ENCODE assay signal across 18 cellular contexts in genomic region chr9:8408575-8409190, GRCh38.
DNase-seq lines count a peak whose midpoint lies in the region; ATAC-seq and TF ChIP-seq lines count a peak whose summit lies in the region.
"Had no signal": no experiment of that assay in that cellular context is flagged by ENCODE, and none has a peak within 500 bp of the region (broad histone marks: within the 10 kb centered on the region; RNA-seq: fewer than 3 reads in every experiment).

No MANE protein-coding gene starts in this region.

- H3K36me3 ChIP-seq in HUES48 (ENCODE audit: control insufficient read depth, insufficient read depth, low read length) (no peaks in the 10 kb centered on the region), iPS-20b (ENCODE audit: insufficient read depth, low read depth, low read length) (no peaks in the 10 kb centered on the region)
- H3K36me3 ChIP-seq: BLaER1 had no signal

- H3K27me3 ChIP-seq in HUES48 (ENCODE audit: control insufficient read depth, insufficient read depth, low read length) (no peaks in the 10 kb centered on the region), iPS-20b (ENCODE audit: insufficient read depth, low read length) (no peaks in the 10 kb centered on the region)
- H3K27me3 ChIP-seq: BLaER1 had no signal

- no peak overlapping the region for H3K27ac Mint-ChIP-seq in activated T-helper 2 cell treated with anti-CD3 and anti-CD28 coated beads, Interferon-gamma antibody, Interleukin-2, Interleukin-4, amounts not matched to agents 10 μg/mL and 5 μg/mL and 100 μg/mL, durations not matched to agents 14 hours and 24 hours and 36 hours
- H3K27ac Mint-ChIP-seq: CD14-positive monocyte; CD4-positive, alpha-beta memory T cell had no signal

- DNase-seq in ELF-1 (ENCODE audit: low read depth, low spot score) (peak; percentile 6), astrocyte of the hippocampus (ENCODE audit: low read depth, low spot score) (peak; percentile 34), midbrain (lab: John Stamatoyannopoulos, UW) (no peak), lower leg skin (ENCODE audit: low spot score in 2 of 2) (no peak)
- no peak for DNase-seq in activated T-helper 2 cell treated with anti-CD3 and anti-CD28 coated beads, Interferon-gamma antibody, Interleukin-2, Interleukin-4, amounts not matched to agents 10 μg/mL and 5 μg/mL and 100 μg/mL, durations not matched to agents 14 hours and 24 hours and 36 hours (ENCODE audit: low spot score)
- DNase-seq: 8988T; CD4-positive, alpha-beta memory T cell; DMS153; DMS79; GM23248; IMR-90 had no signal

- no peak for TF ChIP-seq POLR2A in lower leg skin (IDR thresholded peaks at IDR 0.05)

- 80 to 86% methylated on average over 9 of the region's 9 CpGs for WGBS in lower leg skin, 2 donors

- H3K4me3 ChIP-seq in HUES48 (ENCODE audit: low read depth, low read length) = peak overlapping the region; percentile 31; the same call in 1 of the 2 replicates
- peak overlapping the region; percentile 15 for H3K4me3 ChIP-seq in iPS-20b (ENCODE audit: low read length)
- H3K4me3 ChIP-seq in lower leg skin (ENCODE audit: low read depth, poor library complexity, severe bottlenecking) = no peak overlapping the region
- H3K4me3 ChIP-seq: BLaER1, GM12878, GM23248, K562 had no signal

- H3K27me3 Mint-ChIP-seq in activated T-helper 2 cell treated with anti-CD3 and anti-CD28 coated beads, Interferon-gamma antibody, Interleukin-2, Interleukin-4, amounts not matched to agents 10 μg/mL and 5 μg/mL and 100 μg/mL, durations not matched to agents 14 hours and 24 hours and 36 hours (ENCODE audit: low read depth) = no peaks in the 10 kb centered on the region
- H3K27me3 Mint-ChIP-seq: CD4-positive, alpha-beta memory T cell had no signal

- ATAC-seq in GM21423 (IDR thresholded peaks at IDR 0.05; ENCODE audit: unreplicated experiment) = no peak
- ATAC-seq: GM12878, K562 had no signal

- no peak for TF ChIP-seq CTCF in lower leg skin (IDR thresholded peaks at IDR 0.05)

- intact Hi-C loops in activated T-helper 2 cell treated with anti-CD3 and anti-CD28 coated beads, Interferon-gamma antibody, Interleukin-2, Interleukin-4, amounts not matched to agents 10 μg/mL and 5 μg/mL and 100 μg/mL, durations not matched to agents 14 hours and 24 hours and 36 hours (cut with micrococcal nuclease) = loop anchor here (2.0 kb wide), 1 partner anchor 20 kb away; no protein-coding TSS in a partner anchor
- intact Hi-C loops in lower leg skin (cut with DNase I; ENCODE audit: low total_unique reads) = no loop called here

- H3K9me3 ChIP-seq in HUES48 (ENCODE audit: control insufficient read depth, insufficient read depth, low read length) (no peaks in the 10 kb centered on the region), iPS-20b (ENCODE audit: insufficient read depth, low read depth, low read length) (no peaks in the 10 kb centered on the region)
- H3K9me3 ChIP-seq: BLaER1 had no signal

- no peak overlapping the region for H3K4me3 Mint-ChIP-seq in activated T-helper 2 cell treated with anti-CD3 and anti-CD28 coated beads, Interferon-gamma antibody, Interleukin-2, Interleukin-4, amounts not matched to agents 10 μg/mL and 5 μg/mL and 100 μg/mL, durations not matched to agents 14 hours and 24 hours and 36 hours (ENCODE audit: low read depth)
- H3K4me3 Mint-ChIP-seq: CD14-positive monocyte; CD4-positive, alpha-beta memory T cell had no signal

- peak overlapping the region; percentile 59 for H3K27ac ChIP-seq in HUES48 (ENCODE audit: low read depth, low read length)
- no peak overlapping the region for H3K27ac ChIP-seq in iPS-20b (ENCODE audit: low read length)
- H3K27ac ChIP-seq: BLaER1, GM23248 had no signal

- H3K9ac ChIP-seq in HUES48 (ENCODE audit: low read depth, low read length) = no peak overlapping the region
- H3K9ac ChIP-seq in iPS-20b (ENCODE audit: low read depth, low read length) = no peak overlapping the region
- H3K9ac ChIP-seq: BLaER1, GM23248 had no signal

- H3K4me1 ChIP-seq in HUES48 (ENCODE audit: control insufficient read depth, insufficient read depth, low read length) (peaks cover 30% of the 10 kb centered on the region), iPS-20b (ENCODE audit: insufficient read depth, low read length) (peaks cover 26% of the 10 kb centered on the region)

- H3K4me1 Mint-ChIP-seq in activated T-helper 2 cell treated with anti-CD3 and anti-CD28 coated beads, Interferon-gamma antibody, Interleukin-2, Interleukin-4, amounts not matched to agents 10 μg/mL and 5 μg/mL and 100 μg/mL, durations not matched to agents 14 hours and 24 hours and 36 hours (ENCODE audit: low read depth) = peaks cover 17% of the 10 kb centered on the region
- H3K4me1 Mint-ChIP-seq: CD14-positive monocyte had no signal

- no peaks in the 10 kb centered on the region for H3K9me3 Mint-ChIP-seq in activated T-helper 2 cell treated with anti-CD3 and anti-CD28 coated beads, Interferon-gamma antibody, Interleukin-2, Interleukin-4, amounts not matched to agents 10 μg/mL and 5 μg/mL and 100 μg/mL, durations not matched to agents 14 hours and 24 hours and 36 hours
- H3K9me3 Mint-ChIP-seq: CD14-positive monocyte; CD4-positive, alpha-beta memory T cell had no signal

- no peaks in the 10 kb centered on the region for H3K36me3 Mint-ChIP-seq in activated T-helper 2 cell treated with anti-CD3 and anti-CD28 coated beads, Interferon-gamma antibody, Interleukin-2, Interleukin-4, amounts not matched to agents 10 μg/mL and 5 μg/mL and 100 μg/mL, durations not matched to agents 14 hours and 24 hours and 36 hours (ENCODE audit: low read depth)
- H3K36me3 Mint-ChIP-seq: CD14-positive monocyte; CD4-positive, alpha-beta memory T cell had no signal

Comparison
In these comparisons a context has a peak if more than half of its experiments do, and no peak if none do; other contexts are left out.
1. DNase-seq: peak in ELF-1 (single experiment) and astrocyte of the hippocampus (single experiment); none in midbrain (single experiment), activated T-helper 2 cell treated with anti-CD3 and anti-CD28 coated beads, Interferon-gamma antibody, Interleukin-2, Interleukin-4, amounts not matched to agents 10 μg/mL and 5 μg/mL and 100 μg/mL, durations not matched to agents 14 hours and 24 hours and 36 hours (single experiment) and lower leg skin (0 of 2).